17 cellular contexts compared by ENCODE assay signal in genomic region chr12:25372002-25372401, GRCh38.
DNase-seq lines count a peak whose midpoint lies in the region; ATAC-seq and TF ChIP-seq lines count a peak whose summit lies in the region.
"Had no signal": no experiment of that assay in that cellular context is flagged by ENCODE, and none has a peak within 500 bp of the region (broad histone marks: within the 10 kb centered on the region; RNA-seq: fewer than 3 reads in every experiment).

No MANE protein-coding gene starts in this region.

- H3K27me3 ChIP-seq in psoas muscle (ENCODE audit: insufficient read depth in 3 of 3, low read length in 2 of 3) (no peaks in the 10 kb centered on the region), sigmoid colon (no peaks in the 10 kb centered on the region)

- peak overlapping the region; percentile 54 for H3K27ac ChIP-seq in psoas muscle
- H3K27ac ChIP-seq in sigmoid colon = no peak overlapping the region
- H3K27ac ChIP-seq: 22Rv1, HL-60 had no signal

- no peaks in the 10 kb centered on the region for H3K36me3 ChIP-seq in psoas muscle (ENCODE audit: insufficient read depth in 1 of 2, low read depth in 1 of 2)
- H3K36me3 ChIP-seq in sigmoid colon = no peaks in the 10 kb centered on the region

- no peak overlapping the region for H3K27ac Mint-ChIP-seq in activated naive CD8-positive, alpha-beta T cell treated with anti-CD3 and anti-CD28 coated beads, Interleukin-2, amount 50 U/mL, for 24 hours
- no peak overlapping the region for H3K27ac Mint-ChIP-seq in activated naive CD8-positive, alpha-beta T cell treated with anti-CD3 and anti-CD28 coated beads for 36 hours
- peak overlapping the region; percentile 18 for H3K27ac Mint-ChIP-seq in type B pancreatic cell
- H3K27ac Mint-ChIP-seq: CD14-positive monocyte; CD8-positive, alpha-beta T cell; H9 had no signal

- H3K9me3 Mint-ChIP-seq in activated naive CD8-positive, alpha-beta T cell treated with anti-CD3 and anti-CD28 coated beads, Interleukin-2, amount 50 U/mL, for 24 hours = no peaks in the 10 kb centered on the region
- H3K9me3 Mint-ChIP-seq in activated naive CD8-positive, alpha-beta T cell treated with anti-CD3 and anti-CD28 coated beads for 36 hours = no peaks in the 10 kb centered on the region
- no peaks in the 10 kb centered on the region for H3K9me3 Mint-ChIP-seq in type B pancreatic cell
- H3K9me3 Mint-ChIP-seq: CD8-positive, alpha-beta T cell had no signal

- ATAC-seq in activated naive CD8-positive, alpha-beta T cell treated with anti-CD3 and anti-CD28 coated beads, Interleukin-2, amount 50 U/mL, for 24 hours = peak; percentile 72
- ATAC-seq in psoas muscle (peak in 3 of 4 donors; percentile 69 to 89 (median 70)), HG03442 (IDR thresholded peaks at IDR 0.05; ENCODE audit: unreplicated experiment) (no peak), HG03025 (IDR thresholded peaks at IDR 0.05; ENCODE audit: low FRiP score, unreplicated experiment) (no peak)
- ATAC-seq: CD8-positive, alpha-beta T cell had no signal

- H3K4me1 Mint-ChIP-seq in activated naive CD8-positive, alpha-beta T cell treated with anti-CD3 and anti-CD28 coated beads, Interleukin-2, amount 50 U/mL, for 24 hours = peaks cover 40% of the 10 kb centered on the region
- H3K4me1 Mint-ChIP-seq in activated naive CD8-positive, alpha-beta T cell treated with anti-CD3 and anti-CD28 coated beads for 36 hours = peaks cover 27% of the 10 kb centered on the region
- H3K4me1 Mint-ChIP-seq in type B pancreatic cell (ENCODE audit: unreplicated experiment) = peaks cover 4% of the 10 kb centered on the region
- H3K4me1 Mint-ChIP-seq: H9 had no signal

- H3K9me3 ChIP-seq in psoas muscle (no peaks in the 10 kb centered on the region), sigmoid colon (no peaks in the 10 kb centered on the region)
- H3K9me3 ChIP-seq: Caco-2 had no signal

- no peaks in the 10 kb centered on the region for H3K36me3 Mint-ChIP-seq in activated naive CD8-positive, alpha-beta T cell treated with anti-CD3 and anti-CD28 coated beads, Interleukin-2, amount 50 U/mL, for 24 hours (ENCODE audit: low read depth)
- H3K36me3 Mint-ChIP-seq in activated naive CD8-positive, alpha-beta T cell treated with anti-CD3 and anti-CD28 coated beads for 36 hours = no peaks in the 10 kb centered on the region
- no peaks in the 10 kb centered on the region for H3K36me3 Mint-ChIP-seq in type B pancreatic cell
- H3K36me3 Mint-ChIP-seq: CD14-positive monocyte; CD8-positive, alpha-beta T cell had no signal

- no peak overlapping the region for H3K4me3 Mint-ChIP-seq in activated naive CD8-positive, alpha-beta T cell treated with anti-CD3 and anti-CD28 coated beads, Interleukin-2, amount 50 U/mL, for 24 hours
- no peak overlapping the region for H3K4me3 Mint-ChIP-seq in activated naive CD8-positive, alpha-beta T cell treated with anti-CD3 and anti-CD28 coated beads for 36 hours
- no peak overlapping the region for H3K4me3 Mint-ChIP-seq in type B pancreatic cell
- H3K4me3 Mint-ChIP-seq: CD14-positive monocyte; CD8-positive, alpha-beta T cell; H9 had no signal

- intact Hi-C loops in psoas muscle (cut with DNase I) (no loop called here), sigmoid colon (cut with DNase I) (no loop called here)

- no peak for TF ChIP-seq EP300 in sigmoid colon (IDR thresholded peaks at IDR 0.05)

- TF ChIP-seq CTCF in psoas muscle (IDR thresholded peaks at IDR 0.05) (no peak), type B pancreatic cell (conservative IDR thresholded peaks at IDR 0.05) (no peak), sigmoid colon (IDR thresholded peaks at IDR 0.05) (no peak)

- H3K4me3 ChIP-seq in psoas muscle (no peak overlapping the region), sigmoid colon (no peak overlapping the region)

- no peaks in the 10 kb centered on the region for H3K27me3 Mint-ChIP-seq in activated naive CD8-positive, alpha-beta T cell treated with anti-CD3 and anti-CD28 coated beads, Interleukin-2, amount 50 U/mL, for 24 hours
- H3K27me3 Mint-ChIP-seq in activated naive CD8-positive, alpha-beta T cell treated with anti-CD3 and anti-CD28 coated beads for 36 hours = no peaks in the 10 kb centered on the region
- no peaks in the 10 kb centered on the region for H3K27me3 Mint-ChIP-seq in type B pancreatic cell

- DNase-seq in activated naive CD8-positive, alpha-beta T cell treated with anti-CD3 and anti-CD28 coated beads, Interleukin-2, amount 50 U/mL, for 24 hours = no peak
- DNase-seq in activated naive CD8-positive, alpha-beta T cell treated with anti-CD3 and anti-CD28 coated beads for 36 hours = no peak
- DNase-seq in dedifferentiated amniotic fluid mesenchymal stem cell (ENCODE audit: extremely low spot score) = peak; percentile 36
- DNase-seq in psoas muscle = no peak
- DNase-seq in type B pancreatic cell (ENCODE audit: extremely low spot score, unreplicated experiment) = no peak
- DNase-seq in sigmoid colon = no peak
- DNase-seq: Caco-2; CD8-positive, alpha-beta T cell; DND-41; GDM1; GOT3; H9 had no signal

- H3K4me1 ChIP-seq in psoas muscle = peaks cover 4% of the 10 kb centered on the region
- H3K4me1 ChIP-seq in sigmoid colon = no peaks in the 10 kb centered on the region
- H3K4me1 ChIP-seq: Caco-2 had no signal

- TF ChIP-seq POLR2A in sigmoid colon (IDR thresholded peaks at IDR 0.05) = no peak

Comparison
In these comparisons a context has a peak if more than half of its experiments do, and no peak if none do; other contexts are left out.
1. ATAC-seq: peak in activated naive CD8-positive, alpha-beta T cell treated with anti-CD3 and anti-CD28 coated beads, Interleukin-2, amount 50 U/mL, for 24 hours (single experiment) and psoas muscle (3 of 4); none in HG03442 (single experiment) and HG03025 (single experiment).